Comparison of ENCODE assay signal across 19 cellular contexts in genomic region chr20:37275125-37275524, GRCh38. TPM values are rescaled to one million over a fixed set of nuclear protein-coding genes. Genes with fewer than 3 reads are reported as not detected.
DNase-seq lines count a peak whose midpoint lies in the region; ATAC-seq and TF ChIP-seq lines count a peak whose summit lies in the region.
"Had no signal": no experiment of that assay in that cellular context is flagged by ENCODE, and none has a peak within 500 bp of the region (broad histone marks: within the 10 kb centered on the region; RNA-seq: fewer than 3 reads in every experiment).

No MANE protein-coding gene starts in this region.

- no peak overlapping the region for H3K4me2 ChIP-seq in PC-3 (ENCODE audit: low read length)

- no peaks in the 10 kb centered on the region for H3K79me2 ChIP-seq in PC-3 (ENCODE audit: low read length)

- H3K9me3 Mint-ChIP-seq in endodermal cell, result no peaks in the 10 kb centered on the region
- H3K9me3 Mint-ChIP-seq in stimulated activated memory B cell treated with anti-CD40 and anti-IgM and Interleukin-4, amounts not matched to agents 10 μg/mL and 1 μg/mL and 100 μg/mL, for 72 hours, result no peaks in the 10 kb centered on the region
- H3K9me3 Mint-ChIP-seq: CD8-positive, alpha-beta memory T cell; WTC11 had no signal

- H3K27me3 ChIP-seq in right cardiac atrium (ENCODE audit: control insufficient read depth, insufficient read depth) (no peaks in the 10 kb centered on the region), PC-3 (ENCODE audit: low read length) (no peaks in the 10 kb centered on the region), endodermal cell (ENCODE audit: control insufficient read depth, insufficient read depth, low read length, poor library complexity, severe bottlenecking) (no peaks in the 10 kb centered on the region)
- H3K27me3 ChIP-seq: esophagus squamous epithelium had no signal

- H3K9me2 ChIP-seq in PC-3 (replicated peaks; ENCODE audit: low read length), result no peaks in the 10 kb centered on the region

- no peaks in the 10 kb centered on the region for H3F3A ChIP-seq in PC-3 (ENCODE audit: low read length, unreplicated experiment)

- H3K4me3 ChIP-seq in right cardiac atrium (ENCODE audit: low read length) (no peak overlapping the region), PC-3 (ENCODE audit: low read length) (no peak overlapping the region), endodermal cell (ENCODE audit: low read length) (no peak overlapping the region)
- H3K4me3 ChIP-seq: esophagus squamous epithelium, heart right ventricle, thoracic aorta had no signal

- no peaks in the 10 kb centered on the region for H3K36me3 ChIP-seq in PC-3 (ENCODE audit: low read depth, low read length)
- no peaks in the 10 kb centered on the region for H3K36me3 ChIP-seq in endodermal cell (ENCODE audit: control insufficient read depth, insufficient read depth, low read length)
- H3K36me3 ChIP-seq: esophagus squamous epithelium, heart right ventricle, thoracic aorta had no signal

- no peaks in the 10 kb centered on the region for H4K20me1 ChIP-seq in PC-3 (ENCODE audit: low read length)

- ATAC-seq in Right ventricle myocardium superior (ENCODE audit: poor library complexity) (peak; percentile 14), right cardiac atrium (no peak), PC-3 (no peak)
- ATAC-seq in stimulated activated memory B cell treated with anti-CD40 and anti-IgM and Interleukin-4, amounts not matched to agents 10 μg/mL and 1 μg/mL and 100 μg/mL, for 72 hours, result peak; percentile 31
- ATAC-seq: WTC11 had no signal

- H3K4me1 Mint-ChIP-seq in endodermal cell, result peaks cover 3% of the 10 kb centered on the region
- peaks cover 56% of the 10 kb centered on the region for H3K4me1 Mint-ChIP-seq in stimulated activated memory B cell treated with anti-CD40 and anti-IgM and Interleukin-4, amounts not matched to agents 10 μg/mL and 1 μg/mL and 100 μg/mL, for 72 hours

- H3K36me3 Mint-ChIP-seq in endodermal cell (ENCODE audit: low read depth), result no peaks in the 10 kb centered on the region
- no peaks in the 10 kb centered on the region for H3K36me3 Mint-ChIP-seq in stimulated activated memory B cell treated with anti-CD40 and anti-IgM and Interleukin-4, amounts not matched to agents 10 μg/mL and 1 μg/mL and 100 μg/mL, for 72 hours
- H3K36me3 Mint-ChIP-seq: CD8-positive, alpha-beta memory T cell; WTC11 had no signal

- TF ChIP-seq CTCF in PC-3 (conservative IDR thresholded peaks at IDR 0.05; ENCODE audit: low read depth, low read length), result no peak
- TF ChIP-seq CTCF in endodermal cell (conservative IDR thresholded peaks at IDR 0.05), result no peak
- no peak for TF ChIP-seq CTCF in GM20000 (IDR thresholded peaks at IDR 0.05; ENCODE audit: extremely low read depth, missing control alignments)

- H3K9ac ChIP-seq in PC-3 (ENCODE audit: low read length) (no peak overlapping the region), endodermal cell (ENCODE audit: extremely low read depth, low read length, poor library complexity, severe bottlenecking) (no peak overlapping the region)

- no peak overlapping the region for H3K27ac ChIP-seq in right cardiac atrium (ENCODE audit: low read length)
- H3K27ac ChIP-seq in PC-3 (ENCODE audit: low read length), result no peak overlapping the region
- peak overlapping the region; percentile 24 for H3K27ac ChIP-seq in endodermal cell (ENCODE audit: low read depth, low read length)
- H3K27ac ChIP-seq: thoracic aorta had no signal

- 43% methylated on average over 3 of the region's 3 CpGs for WGBS in right cardiac atrium
- WGBS in endodermal cell (ENCODE audit: insufficient coverage in 1 of 2, insufficient read length in 1 of 2), 2 experiments, result 97 to 100% methylated on average over 1 to 2 of the region's 3 CpGs

- H3K4me1 ChIP-seq in right cardiac atrium (ENCODE audit: control insufficient read depth, insufficient read depth, low read length), result no peaks in the 10 kb centered on the region
- no peaks in the 10 kb centered on the region for H3K4me1 ChIP-seq in PC-3 (ENCODE audit: insufficient read depth, low read length)
- H3K4me1 ChIP-seq in endodermal cell (ENCODE audit: control insufficient read depth, insufficient read depth, low read length), result no peaks in the 10 kb centered on the region

- H3K27ac Mint-ChIP-seq in endodermal cell, result no peak overlapping the region
- peak overlapping the region; percentile 27 for H3K27ac Mint-ChIP-seq in stimulated activated memory B cell treated with anti-CD40 and anti-IgM and Interleukin-4, amounts not matched to agents 10 μg/mL and 1 μg/mL and 100 μg/mL, for 72 hours
- H3K27ac Mint-ChIP-seq: WTC11 had no signal

- no TSS peak for BruUV-seq in PC-3 (replicated peaks; lab: Mats Ljungman, UMichigan)

- H3K4me3 Mint-ChIP-seq in endodermal cell, result no peak overlapping the region
- H3K4me3 Mint-ChIP-seq in stimulated activated memory B cell treated with anti-CD40 and anti-IgM and Interleukin-4, amounts not matched to agents 10 μg/mL and 1 μg/mL and 100 μg/mL, for 72 hours, result no peak overlapping the region
- H3K4me3 Mint-ChIP-seq: CD8-positive, alpha-beta memory T cell; WTC11 had no signal

- CTCF ChIA-PET in PC-3 (lab: Charles Lee), result no interaction called here

- POLR2A ChIA-PET in PC-3 (lab: Charles Lee; ENCODE audit: unreplicated experiment), result no interaction called here

- peak overlapping the region; percentile 0; the same call in 1 of the 2 replicates for H2AFZ ChIP-seq in PC-3 (ENCODE audit: low read length)

- no peaks in the 10 kb centered on the region for H3K27me3 Mint-ChIP-seq in endodermal cell (ENCODE audit: insufficient read depth)
- no peaks in the 10 kb centered on the region for H3K27me3 Mint-ChIP-seq in stimulated activated memory B cell treated with anti-CD40 and anti-IgM and Interleukin-4, amounts not matched to agents 10 μg/mL and 1 μg/mL and 100 μg/mL, for 72 hours

- no peaks in the 10 kb centered on the region for H3K9me3 ChIP-seq in right cardiac atrium (ENCODE audit: control insufficient read depth, low read length)
- H3K9me3 ChIP-seq in PC-3 (ENCODE audit: low read length), result no peaks in the 10 kb centered on the region
- H3K9me3 ChIP-seq in endodermal cell (ENCODE audit: control insufficient read depth, low read length), result no peaks in the 10 kb centered on the region
- H3K9me3 ChIP-seq: esophagus squamous epithelium, heart right ventricle, thoracic aorta had no signal

- intact Hi-C loops in Right ventricle myocardium superior (cut with DNase I), result no loop called here
- intact Hi-C loops in right cardiac atrium (cut with DNase I), result no loop called here
- intact Hi-C loops in PC-3 (cut with micrococcal nuclease), result no loop called here

- DNase-seq in Right ventricle myocardium superior, result no peak
- no peak for DNase-seq in right cardiac atrium
- DNase-seq in PC-3, result no peak
- DNase-seq in endodermal cell, result no peak
- no peak for DNase-seq in NCI-H187 (lab: John Stamatoyannopoulos, UW)
- DNase-seq in GM20000 (ENCODE audit: low spot score), result no peak
- no peak for DNase-seq in stimulated activated CD4-positive, alpha-beta T cell treated with anti-CD3 and anti-CD28 coated beads, Interleukin-2, amount 100 ng/mL, for 24 hours
- DNase-seq: 8988T; activated naive CD4-positive, alpha-beta T cell treated with Interleukin-2 at 50 U/mL for 16 hours; CD8-positive, alpha-beta memory T cell; esophagus squamous epithelium; heart right ventricle; kidney glomerular epithelial cell; NCI-H1694; NCI-H774 had no signal

RNA-seq across cellular contexts. Expression of gene GHRH, which starts 13.5 kb away (rescaled TPM):
- total RNA-seq in Right ventricle myocardium superior, result 0.97 TPM
- 10 to 100 TPM in 3 of 4 donors, 1 to 10 TPM in 1; 7.3 to 23.5 (median 14.3) TPM for total RNA-seq in right cardiac atrium
- 19.5 TPM for polyA plus RNA-seq in right cardiac atrium
- total RNA-seq in PC-3 (2014; rRNA removed), result not detected in 2 replicates
- not detected for total RNA-seq in endodermal cell
- polyA plus RNA-seq in endodermal cell (2013, experiment 1 of 2), result 0.78 TPM
- not detected for polyA plus RNA-seq in endodermal cell (2013, experiment 2 of 2)
- total RNA-seq: CD8-positive, alpha-beta memory T cell; esophagus squamous epithelium; pulmonary artery endothelial cell; thoracic aorta had no signal
- polyA plus RNA-seq: CD8-positive, alpha-beta memory T cell had no signal

RNA-seq across cellular contexts. Expression of gene MANBAL, which starts 14.3 kb away (rescaled TPM):
- total RNA-seq in Right ventricle myocardium superior (18.6 TPM), right cardiac atrium (10 to 100 TPM; 22.9 to 30.6 (median 29.5) TPM), PC-3 (2014; rRNA removed) (21.9 and 27.5 TPM in 2 replicates), endodermal cell (10 to 100 TPM; 44.4 to 49.9 TPM)
- 34.8 TPM for polyA plus RNA-seq in right cardiac atrium
- polyA plus RNA-seq in endodermal cell (2013, experiment 1 of 2), result 60.3 TPM
- polyA plus RNA-seq in endodermal cell (2013, experiment 2 of 2), result 61.4 TPM

Comparison
In these comparisons a context has a peak if more than half of its experiments do, and no peak if none do; other contexts are left out.
1. ATAC-seq: peak in Right ventricle myocardium superior (single experiment) and stimulated activated memory B cell treated with anti-CD40 and anti-IgM and Interleukin-4, amounts not matched to agents 10 μg/mL and 1 μg/mL and 100 μg/mL, for 72 hours (single experiment); none in right cardiac atrium (0 of 2) and PC-3 (single experiment).